Comparison of ENCODE assay signal across 2 cellular contexts in the genomic region with DNA sequence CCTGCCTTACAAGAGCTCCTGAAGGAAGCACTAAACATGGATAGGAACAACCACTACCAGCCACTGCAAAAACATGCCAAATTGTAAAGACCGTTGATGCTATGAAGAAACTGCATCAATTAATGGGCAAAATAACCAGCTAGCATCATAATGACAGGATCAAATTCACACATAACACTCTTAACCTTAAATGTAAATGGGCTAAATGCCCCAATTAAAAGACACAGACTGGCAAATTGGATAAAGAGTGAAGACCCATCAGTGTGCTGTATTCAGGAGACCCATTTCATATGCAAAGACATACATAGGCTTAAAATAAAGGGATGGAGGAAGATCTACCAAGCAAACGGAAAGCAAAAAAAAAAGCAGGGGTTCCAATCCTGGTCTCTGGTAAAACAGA.
A peak's percentile ranks its signal among the peaks of the same experiment; 100 is the strongest.
DNase-seq lines count a peak whose midpoint lies in the region; ATAC-seq, FAIRE-seq and TF ChIP-seq lines count a peak whose summit lies in the region.
"Not testable (repeated sequence)": the region's sequence is repeated elsewhere in the genome, so short reads cannot be mapped to it uniquely, and the experiment has no call there.

No MANE protein-coding gene starts in this region.

- 42% methylated on average over 2 of the region's 2 CpGs for WGBS in K562 (ENCODE audit: insufficient coverage, low coverage, missing lambda C conversion rate)

- H3K9ac ChIP-seq in K562 (ENCODE audit: insufficient read depth in 1 of 2, low read depth in 2 of 2, low read length in 2 of 2), result not testable (repeated sequence)

- 0 out of 2 replicates have a peak overlapping the region, but pooled peaks have one; percentile 5 for H2AFZ ChIP-seq in PC-9
- H2AFZ ChIP-seq in K562 (ENCODE audit: low read depth, low read length), result not testable (repeated sequence)

- not testable (repeated sequence) for H3K9me2 ChIP-seq in PC-9 (ENCODE audit: insufficient read depth)

- H3K36me3 ChIP-seq in PC-9 (ENCODE audit: low read depth); K562 (ENCODE audit: control insufficient read depth, insufficient read depth, low read length): not testable (repeated sequence)

- ATAC-seq in K562, result not testable (repeated sequence)

- BruUV-seq in PC-9 (replicated peaks; lab: Mats Ljungman, UMichigan); K562 (replicated peaks; lab: Mats Ljungman, UMichigan): not testable (repeated sequence)

- in situ Hi-C loops in K562 (cut with MboI), result not testable (repeated sequence)

- FAIRE-seq in K562 (lab: Jason Lieb, UNC), result not testable (repeated sequence)

- H3K79me2 ChIP-seq in PC-9 (ENCODE audit: low read depth); K562 (ENCODE audit: control insufficient read depth, insufficient read depth, low read length): not testable (repeated sequence)

- POLR2A ChIA-PET in PC-9 (lab: Charles Lee; ENCODE audit: unreplicated experiment); K562 (lab: Yijun Ruan, JAX): not testable (repeated sequence)

- not testable (repeated sequence) for H3F3A ChIP-seq in PC-9 (ENCODE audit: insufficient read depth, low read depth)

- not testable (repeated sequence) for H3K4me1 ChIP-seq in PC-9 (replicated peaks; ENCODE audit: insufficient read depth); K562 (replicated peaks in 1 of 2; ENCODE audit: control insufficient read depth in 2 of 2, insufficient read depth in 2 of 2, low read length in 2 of 2)

- TF ChIP-seq CTCF in PC-9 (conservative IDR thresholded peaks at IDR 0.05); K562 (IDR thresholded peaks at IDR 0.05 in 2 of 3, conservative IDR thresholded peaks at IDR 0.05 in 1 of 3; ENCODE audit: insufficient read depth in 2 of 3, low read depth in 1 of 3, low read length in 3 of 3): not testable (repeated sequence)

- H3K4me2 ChIP-seq in PC-9; K562 (ENCODE audit: insufficient read depth, low read length): not testable (repeated sequence)

- not testable (repeated sequence) for H4K20me1 ChIP-seq in PC-9 (ENCODE audit: insufficient read depth); K562 (replicated peaks; ENCODE audit: control insufficient read depth, insufficient read depth, low read length)

- TF ChIP-seq EP300 in K562 (IDR thresholded peaks at IDR 0.05; ENCODE audit: low read length), result not testable (repeated sequence)

- not testable (repeated sequence) for H3K9me1 ChIP-seq in K562 (ENCODE audit: control insufficient read depth, insufficient read depth, low read length)

- intact Hi-C loops in PC-9 (cut with micrococcal nuclease; ENCODE audit: unreplicated experiment); K562 (cut with micrococcal nuclease): not testable (repeated sequence)

- H3K9me3 ChIP-seq in PC-9 (ENCODE audit: insufficient read depth, low read depth); K562 (replicated peaks; ENCODE audit: control insufficient read depth, insufficient read depth, low read depth, low read length): not testable (repeated sequence)

- not testable (repeated sequence) for TF ChIP-seq RAD21 in K562 (CRISPR knock-in tag; conservative IDR thresholded peaks at IDR 0.05 in 1 of 2, IDR thresholded peaks at IDR 0.05 in 1 of 2)

- TF ChIP-seq POLR2A in K562 (conservative IDR thresholded peaks at IDR 0.05), result not testable (repeated sequence)

- CTCF ChIA-PET in PC-9 (lab: Charles Lee); K562 (lab: Yijun Ruan, JAX; ENCODE audit: low intra/inter-chr PET ratio): not testable (repeated sequence)

- not testable (repeated sequence) for DNase-seq in PC-9; K562 (ENCODE audit: extremely low read depth in 1 of 4, low spot score in 3 of 4)

- not testable (repeated sequence) for H3K27ac ChIP-seq in PC-9; K562 (ENCODE audit: extremely low read depth, low read depth, low read length)

- not testable (repeated sequence) for H3K27me3 ChIP-seq in PC-9 (ENCODE audit: insufficient read depth, low read depth); K562 (ENCODE audit: control insufficient read depth in 2 of 2, insufficient read depth in 2 of 2, low read length in 2 of 2)

- not testable (repeated sequence) for H3K4me3 ChIP-seq in PC-9, K562

TF ChIP-seq in K562, 482 proteins besides CTCF, POLR2A, EP300 and RAD21:
- peak; percentile 91 for TF ChIP-seq ZNF507 (tag; conservative IDR thresholded peaks at IDR 0.05)
TF ChIP-seq in K562: peak in this region for 1; not testable (repeated sequence) for 481.
